23 cellular contexts compared by ENCODE assay signal in the genomic region with DNA sequence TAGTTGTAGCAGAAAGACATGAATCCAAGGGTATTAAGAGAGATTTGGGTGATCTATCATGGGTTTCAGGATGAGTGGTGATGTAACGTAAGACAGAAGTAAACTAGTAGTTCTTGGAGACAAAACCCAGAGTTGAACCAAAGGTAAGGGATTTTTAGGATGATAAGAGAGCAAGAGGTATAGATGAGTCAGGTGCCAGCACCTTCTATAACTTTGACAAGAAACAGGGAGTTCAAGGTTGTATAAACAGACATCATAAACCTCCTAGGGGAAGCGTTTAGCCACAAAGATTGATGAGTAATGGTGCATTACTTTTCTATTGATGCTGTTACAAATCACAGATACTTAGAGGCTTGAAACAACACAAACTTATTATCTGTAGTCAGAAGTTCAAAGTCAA.
"Had no signal": no experiment of that assay in that cellular context is flagged by ENCODE, and none has a peak within 500 bp of the region (broad histone marks: within the 10 kb centered on the region; RNA-seq: fewer than 3 reads in every experiment).

No MANE protein-coding gene starts in this region.

- H3K9me3 Mint-ChIP-seq: dendritic cell treated with granulocyte-macrophage colony-stimulating factor and Interleukin-4, amounts not matched to agents 40 ng/mL and 50 ng/mL, for 4 days; naive thymus-derived CD8-positive, alpha-beta T cell; neural progenitor cell; stimulated activated naive B cell treated with anti-CD40 and anti-IgM and Interleukin-4, amounts not matched to agents 10 μg/mL and 1 μg/mL and 100 μg/mL, for 72 hours; T-cell had no signal

- H3K27ac Mint-ChIP-seq: activated T-helper 1 cell treated with anti-CD3 and anti-CD28 coated beads, Interleukin-12 subunit alpha, Interleukin-12 subunit beta, Interleukin-2, Interleukin-4 antibody, amounts not matched to agents 30 ng/mL and 10 ng/mL and 1 ng/mL, durations not matched to agents 14 hours and 24 hours and 36 hours; dendritic cell treated with granulocyte-macrophage colony-stimulating factor and Interleukin-4, amounts not matched to agents 40 ng/mL and 50 ng/mL, for 4 days; naive thymus-derived CD8-positive, alpha-beta T cell; neural progenitor cell; stimulated activated naive B cell treated with anti-CD40 and anti-IgM and Interleukin-4, amounts not matched to agents 10 μg/mL and 1 μg/mL and 100 μg/mL, for 72 hours; T-cell had no signal

- H2AFZ ChIP-seq: neural progenitor cell had no signal

- H3K4me2 ChIP-seq: neural progenitor cell had no signal

- H3K27me3 ChIP-seq: body of pancreas, left lung, neural progenitor cell, SJCRH30, upper lobe of left lung had no signal

- H3K27ac ChIP-seq: body of pancreas, left lung, neural progenitor cell, SJCRH30, thoracic aorta, upper lobe of left lung had no signal

- H3K36me3 ChIP-seq: left lung, neural progenitor cell, SJCRH30, thoracic aorta, upper lobe of left lung had no signal

- ATAC-seq: body of pancreas; left lung; naive thymus-derived CD8-positive, alpha-beta T cell; sciatic nerve; stimulated activated naive B cell treated with anti-CD40 and anti-IgM and Interleukin-4, amounts not matched to agents 10 μg/mL and 1 μg/mL and 100 μg/mL, for 72 hours; T-cell had no signal

- DNase-seq: activated CD4-positive, alpha-beta T cell treated with anti-CD3 and anti-CD28 coated beads for 4 hours; activated CD8-positive, alpha-beta memory T cell treated with anti-CD3 and anti-CD28 coated beads, Interleukin-2, amount 50 U/mL, for 4 hours; activated gamma-delta T cell treated with Interleukin-2 at 50 U/mL for 16 hours; anterior cingulate cortex; body of pancreas; effector CD4-positive, alpha-beta T cell; erythroblast; kidney glomerular epithelial cell; left lung; naive thymus-derived CD8-positive, alpha-beta T cell; SJCRH30; small intestine; stimulated activated CD4-positive, alpha-beta T cell treated with anti-CD3 and anti-CD28 coated beads, Interleukin-15, amount 100 ng/mL, for 24 hours; stimulated activated naive B cell treated with anti-CD40 and anti-IgM and Interleukin-4, amounts not matched to agents 10 μg/mL and 1 μg/mL and 100 μg/mL, for 72 hours; T-cell; T-helper 9 cell; upper lobe of left lung had no signal

- H3K4me1 ChIP-seq: body of pancreas, left lung, neural progenitor cell, SJCRH30, upper lobe of left lung had no signal

- H3K4me3 ChIP-seq: body of pancreas, left lung, lung, neural progenitor cell, SJCRH30, thoracic aorta, upper lobe of left lung had no signal

- H3K36me3 Mint-ChIP-seq: neural progenitor cell; stimulated activated naive B cell treated with anti-CD40 and anti-IgM and Interleukin-4, amounts not matched to agents 10 μg/mL and 1 μg/mL and 100 μg/mL, for 72 hours; T-cell had no signal

- H3K4me1 Mint-ChIP-seq: naive thymus-derived CD8-positive, alpha-beta T cell; neural progenitor cell; stimulated activated naive B cell treated with anti-CD40 and anti-IgM and Interleukin-4, amounts not matched to agents 10 μg/mL and 1 μg/mL and 100 μg/mL, for 72 hours had no signal

- H3K9me3 ChIP-seq: body of pancreas, left lung, SJCRH30, thoracic aorta, upper lobe of left lung had no signal

- H3K4me3 Mint-ChIP-seq: activated T-helper 1 cell treated with anti-CD3 and anti-CD28 coated beads, Interleukin-12 subunit alpha, Interleukin-12 subunit beta, Interleukin-2, Interleukin-4 antibody, amounts not matched to agents 30 ng/mL and 10 ng/mL and 1 ng/mL, durations not matched to agents 14 hours and 24 hours and 36 hours; dendritic cell treated with granulocyte-macrophage colony-stimulating factor and Interleukin-4, amounts not matched to agents 40 ng/mL and 50 ng/mL, for 4 days; naive thymus-derived CD8-positive, alpha-beta T cell; neural progenitor cell; stimulated activated naive B cell treated with anti-CD40 and anti-IgM and Interleukin-4, amounts not matched to agents 10 μg/mL and 1 μg/mL and 100 μg/mL, for 72 hours; T-cell had no signal

- H3K9ac ChIP-seq: neural progenitor cell had no signal
